ENCODE assay signal across 8 cellular contexts in genomic region chr19:41323430-41324125, GRCh38. TPM values are rescaled to one million over a fixed set of nuclear protein-coding genes. Genes with fewer than 3 reads are reported as not detected.
DNase-seq lines count a peak whose midpoint lies in the region; ATAC-seq and TF ChIP-seq lines count a peak whose summit lies in the region.

No MANE protein-coding gene starts in this region.

- TF ChIP-seq EP300 in gastroesophageal sphincter (IDR thresholded peaks at IDR 0.05) = no peak

- TF ChIP-seq POLR2A in gastroesophageal sphincter (IDR thresholded peaks at IDR 0.05) = no peak

- no peak for DNase-seq in activated CD8-positive, alpha-beta memory T cell treated with anti-CD3 and anti-CD28 coated beads, Interleukin-2, amount 10 ng/mL, durations not matched to agents 7 days and 5 days
- no peak for DNase-seq in activated CD8-positive, alpha-beta memory T cell treated with anti-CD3 and anti-CD28 coated beads, Interleukin-2, amount 50 U/mL, for 4 hours
- peak; percentile 59 for DNase-seq in WERI-Rb-1
- peak; percentile 25 for DNase-seq in pons (ENCODE audit: low spot score)
- DNase-seq in DMS79 treated with DMSO at 0.1 percent for 48 hours (lab: John Stamatoyannopoulos, UW) = no peak
- DNase-seq in SKM-1 (lab: John Stamatoyannopoulos, UW; ENCODE audit: unreplicated experiment) = no peak
- no peak for DNase-seq in mucosa of gallbladder (ENCODE audit: low spot score)

- no peak for ATAC-seq in activated CD8-positive, alpha-beta memory T cell treated with anti-CD3 and anti-CD28 coated beads, Interleukin-2, amount 10 ng/mL, durations not matched to agents 7 days and 5 days
- peak; percentile 73 for ATAC-seq in gastroesophageal sphincter

- H3K27ac Mint-ChIP-seq in activated CD8-positive, alpha-beta memory T cell treated with anti-CD3 and anti-CD28 coated beads, Interleukin-2, amount 10 ng/mL, durations not matched to agents 7 days and 5 days = peak overlapping the region; percentile 76

- 0% methylated on average over 1 of the region's 16 CpGs; no CpG with 5 or more reads in 1 of the 2 donors for WGBS in gastroesophageal sphincter (ENCODE audit: low coverage in 1 of 2), 2 donors

- H3K4me3 Mint-ChIP-seq in activated CD8-positive, alpha-beta memory T cell treated with anti-CD3 and anti-CD28 coated beads, Interleukin-2, amount 10 ng/mL, durations not matched to agents 7 days and 5 days = no peak overlapping the region

- H3K9me3 ChIP-seq in WERI-Rb-1 (ENCODE audit: severe bottlenecking) = no peaks in the 10 kb centered on the region
- H3K9me3 ChIP-seq in gastroesophageal sphincter = no peaks in the 10 kb centered on the region

- H3K36me3 ChIP-seq in WERI-Rb-1 = peaks cover 31% of the 10 kb centered on the region
- H3K36me3 ChIP-seq in gastroesophageal sphincter = peaks cover 0 to 43% of the 10 kb centered on the region in 2 donors

- H3K4me1 Mint-ChIP-seq in activated CD8-positive, alpha-beta memory T cell treated with anti-CD3 and anti-CD28 coated beads, Interleukin-2, amount 10 ng/mL, durations not matched to agents 7 days and 5 days = peaks cover 41% of the 10 kb centered on the region

- TF ChIP-seq CTCF in WERI-Rb-1 (IDR thresholded peaks at IDR 0.05; ENCODE audit: low read depth, low read length) (no peak), gastroesophageal sphincter (IDR thresholded peaks at IDR 0.05) (no peak)

- H3K27me3 ChIP-seq in WERI-Rb-1 (ENCODE audit: insufficient read depth, low read depth, severe bottlenecking) (no peaks in the 10 kb centered on the region), gastroesophageal sphincter (no peaks in the 10 kb centered on the region)

- H3K27me3 Mint-ChIP-seq in activated CD8-positive, alpha-beta memory T cell treated with anti-CD3 and anti-CD28 coated beads, Interleukin-2, amount 10 ng/mL, durations not matched to agents 7 days and 5 days = no peaks in the 10 kb centered on the region

- no peaks in the 10 kb centered on the region for H3K9me3 Mint-ChIP-seq in activated CD8-positive, alpha-beta memory T cell treated with anti-CD3 and anti-CD28 coated beads, Interleukin-2, amount 10 ng/mL, durations not matched to agents 7 days and 5 days (ENCODE audit: low read depth)

- no peak overlapping the region for H3K4me3 ChIP-seq in WERI-Rb-1 (ENCODE audit: low read depth, low read length)
- no peak overlapping the region for H3K4me3 ChIP-seq in gastroesophageal sphincter

- CTCF ChIA-PET in activated CD8-positive, alpha-beta memory T cell treated with anti-CD3 and anti-CD28 coated beads, Interleukin-2, amount 10 ng/mL, durations not matched to agents 7 days and 5 days (lab: Charles Lee) = interaction anchor here (0.6 to 1.6 kb wide), 2 partner anchors 15 to 29 kb away, joined by 3 to 4 read pairs; no protein-coding TSS in a partner anchor

- peak overlapping the region; percentile 61 for H3K27ac ChIP-seq in WERI-Rb-1
- H3K27ac ChIP-seq in gastroesophageal sphincter = peak overlapping the region; percentile 27 to 90 (median 85)

- H3K36me3 Mint-ChIP-seq in activated CD8-positive, alpha-beta memory T cell treated with anti-CD3 and anti-CD28 coated beads, Interleukin-2, amount 10 ng/mL, durations not matched to agents 7 days and 5 days = peaks cover 30% of the 10 kb centered on the region

- peaks cover 2 to 76% (median 62%) of the 10 kb centered on the region in 3 donors for H3K4me1 ChIP-seq in gastroesophageal sphincter

RNA-seq across cellular contexts. Expression of gene CCDC97, which starts 13.6 kb away (rescaled TPM):
- total RNA-seq in activated CD8-positive, alpha-beta memory T cell treated with anti-CD3 and anti-CD28 coated beads, Interleukin-2, amount 10 ng/mL, durations not matched to agents 7 days and 5 days = 10 to 100 TPM; 42.9 to 43.5 TPM
- total RNA-seq in gastroesophageal sphincter (10 to 100 TPM; 11.6 to 18.9 (median 15.9) TPM), mucosa of gallbladder (26.2 TPM)

RNA-seq across cellular contexts. Expression of gene TGFB1, which starts 30.1 kb away (rescaled TPM):
- total RNA-seq in activated CD8-positive, alpha-beta memory T cell treated with anti-CD3 and anti-CD28 coated beads, Interleukin-2, amount 10 ng/mL, durations not matched to agents 7 days and 5 days = 100 to 1,000 TPM; 171 to 179 TPM
- 10 to 100 TPM; 12.9 to 39.3 (median 22.1) TPM for total RNA-seq in gastroesophageal sphincter
- total RNA-seq in mucosa of gallbladder = 47.1 TPM

RNA-seq across cellular contexts. Expression of gene B9D2, which starts 40.4 kb away (rescaled TPM):
- 1 to 10 TPM; 8.2 to 9.3 TPM for total RNA-seq in activated CD8-positive, alpha-beta memory T cell treated with anti-CD3 and anti-CD28 coated beads, Interleukin-2, amount 10 ng/mL, durations not matched to agents 7 days and 5 days
- total RNA-seq in gastroesophageal sphincter = 10 to 100 TPM in 1 of 4 donors, 1 to 10 TPM in 3; 5.2 to 10.1 (median 6.7) TPM
- total RNA-seq in mucosa of gallbladder = 12.8 TPM

RNA-seq across cellular contexts. Expression of gene TMEM91, which starts 52.8 kb away (rescaled TPM):
- total RNA-seq in activated CD8-positive, alpha-beta memory T cell treated with anti-CD3 and anti-CD28 coated beads, Interleukin-2, amount 10 ng/mL, durations not matched to agents 7 days and 5 days = 1 to 10 TPM; 4.8 to 6.0 TPM
- total RNA-seq in gastroesophageal sphincter = 10 to 100 TPM in 2 of 4 donors, 1 to 10 TPM in 2; 7.9 to 17.5 (median 13.3) TPM
- total RNA-seq in mucosa of gallbladder = 8.6 TPM

RNA-seq across cellular contexts. Expression of gene HNRNPUL1, which starts 59.4 kb away (rescaled TPM):
- total RNA-seq in activated CD8-positive, alpha-beta memory T cell treated with anti-CD3 and anti-CD28 coated beads, Interleukin-2, amount 10 ng/mL, durations not matched to agents 7 days and 5 days = 100 to 1,000 TPM; 342 to 348 TPM
- total RNA-seq in gastroesophageal sphincter (100 to 1,000 TPM; 142 to 204 (median 160) TPM), mucosa of gallbladder (161 TPM)

Comparison
In these comparisons a context has a peak if more than half of its experiments do, and no peak if none do; other contexts are left out.
1. DNase-seq: peak in WERI-Rb-1 (single experiment) and pons (single experiment); none in activated CD8-positive, alpha-beta memory T cell treated with anti-CD3 and anti-CD28 coated beads, Interleukin-2, amount 10 ng/mL, durations not matched to agents 7 days and 5 days (single experiment), activated CD8-positive, alpha-beta memory T cell treated with anti-CD3 and anti-CD28 coated beads, Interleukin-2, amount 50 U/mL, for 4 hours (single experiment), DMS79 treated with DMSO at 0.1 percent for 48 hours (single experiment), SKM-1 (single experiment) and mucosa of gallbladder (single experiment).